ENCODE assay signal across 1 cellular context in the genomic region with DNA sequence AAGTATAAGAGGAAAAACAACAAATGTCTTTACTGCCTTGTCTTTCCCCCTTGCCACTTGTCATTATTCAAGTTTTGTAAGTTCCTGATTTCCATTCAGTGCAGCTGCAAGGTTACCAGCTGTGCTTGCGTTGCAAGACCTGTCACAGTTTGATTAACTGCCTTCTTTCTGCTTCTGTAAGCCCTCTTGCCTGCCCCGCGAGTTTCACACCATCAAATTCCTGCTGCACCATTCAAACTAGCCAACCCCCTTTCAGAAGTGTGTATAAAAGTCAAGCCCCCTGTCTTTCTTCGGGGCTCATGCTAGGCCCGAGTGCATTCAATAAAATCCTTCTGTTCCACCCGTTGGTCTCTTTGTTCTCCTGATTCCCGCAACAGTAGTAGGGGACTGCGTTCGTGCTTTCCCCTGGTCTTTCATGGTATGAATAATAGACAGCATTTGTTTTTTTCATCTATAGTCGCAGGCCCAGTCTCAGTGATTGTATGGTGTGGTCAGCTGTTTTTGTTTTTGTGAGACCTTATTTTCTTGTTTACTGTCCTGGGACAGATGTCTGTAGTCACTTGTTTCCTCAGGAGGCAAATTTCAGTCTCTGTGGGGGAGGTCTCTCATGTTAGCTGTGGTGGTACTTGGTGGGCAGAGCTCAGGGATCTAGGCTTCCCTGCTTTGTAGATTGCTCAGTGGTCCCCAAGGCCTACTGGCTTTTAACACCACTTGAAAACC.
TF ChIP-seq lines count a peak whose summit lies in the region.

No MANE protein-coding gene starts in this region.

TF ChIP-seq in H1, 55 proteins besides CTCF, POLR2A, EP300 and RAD21:
- TF ChIP-seq, protein P1, sequence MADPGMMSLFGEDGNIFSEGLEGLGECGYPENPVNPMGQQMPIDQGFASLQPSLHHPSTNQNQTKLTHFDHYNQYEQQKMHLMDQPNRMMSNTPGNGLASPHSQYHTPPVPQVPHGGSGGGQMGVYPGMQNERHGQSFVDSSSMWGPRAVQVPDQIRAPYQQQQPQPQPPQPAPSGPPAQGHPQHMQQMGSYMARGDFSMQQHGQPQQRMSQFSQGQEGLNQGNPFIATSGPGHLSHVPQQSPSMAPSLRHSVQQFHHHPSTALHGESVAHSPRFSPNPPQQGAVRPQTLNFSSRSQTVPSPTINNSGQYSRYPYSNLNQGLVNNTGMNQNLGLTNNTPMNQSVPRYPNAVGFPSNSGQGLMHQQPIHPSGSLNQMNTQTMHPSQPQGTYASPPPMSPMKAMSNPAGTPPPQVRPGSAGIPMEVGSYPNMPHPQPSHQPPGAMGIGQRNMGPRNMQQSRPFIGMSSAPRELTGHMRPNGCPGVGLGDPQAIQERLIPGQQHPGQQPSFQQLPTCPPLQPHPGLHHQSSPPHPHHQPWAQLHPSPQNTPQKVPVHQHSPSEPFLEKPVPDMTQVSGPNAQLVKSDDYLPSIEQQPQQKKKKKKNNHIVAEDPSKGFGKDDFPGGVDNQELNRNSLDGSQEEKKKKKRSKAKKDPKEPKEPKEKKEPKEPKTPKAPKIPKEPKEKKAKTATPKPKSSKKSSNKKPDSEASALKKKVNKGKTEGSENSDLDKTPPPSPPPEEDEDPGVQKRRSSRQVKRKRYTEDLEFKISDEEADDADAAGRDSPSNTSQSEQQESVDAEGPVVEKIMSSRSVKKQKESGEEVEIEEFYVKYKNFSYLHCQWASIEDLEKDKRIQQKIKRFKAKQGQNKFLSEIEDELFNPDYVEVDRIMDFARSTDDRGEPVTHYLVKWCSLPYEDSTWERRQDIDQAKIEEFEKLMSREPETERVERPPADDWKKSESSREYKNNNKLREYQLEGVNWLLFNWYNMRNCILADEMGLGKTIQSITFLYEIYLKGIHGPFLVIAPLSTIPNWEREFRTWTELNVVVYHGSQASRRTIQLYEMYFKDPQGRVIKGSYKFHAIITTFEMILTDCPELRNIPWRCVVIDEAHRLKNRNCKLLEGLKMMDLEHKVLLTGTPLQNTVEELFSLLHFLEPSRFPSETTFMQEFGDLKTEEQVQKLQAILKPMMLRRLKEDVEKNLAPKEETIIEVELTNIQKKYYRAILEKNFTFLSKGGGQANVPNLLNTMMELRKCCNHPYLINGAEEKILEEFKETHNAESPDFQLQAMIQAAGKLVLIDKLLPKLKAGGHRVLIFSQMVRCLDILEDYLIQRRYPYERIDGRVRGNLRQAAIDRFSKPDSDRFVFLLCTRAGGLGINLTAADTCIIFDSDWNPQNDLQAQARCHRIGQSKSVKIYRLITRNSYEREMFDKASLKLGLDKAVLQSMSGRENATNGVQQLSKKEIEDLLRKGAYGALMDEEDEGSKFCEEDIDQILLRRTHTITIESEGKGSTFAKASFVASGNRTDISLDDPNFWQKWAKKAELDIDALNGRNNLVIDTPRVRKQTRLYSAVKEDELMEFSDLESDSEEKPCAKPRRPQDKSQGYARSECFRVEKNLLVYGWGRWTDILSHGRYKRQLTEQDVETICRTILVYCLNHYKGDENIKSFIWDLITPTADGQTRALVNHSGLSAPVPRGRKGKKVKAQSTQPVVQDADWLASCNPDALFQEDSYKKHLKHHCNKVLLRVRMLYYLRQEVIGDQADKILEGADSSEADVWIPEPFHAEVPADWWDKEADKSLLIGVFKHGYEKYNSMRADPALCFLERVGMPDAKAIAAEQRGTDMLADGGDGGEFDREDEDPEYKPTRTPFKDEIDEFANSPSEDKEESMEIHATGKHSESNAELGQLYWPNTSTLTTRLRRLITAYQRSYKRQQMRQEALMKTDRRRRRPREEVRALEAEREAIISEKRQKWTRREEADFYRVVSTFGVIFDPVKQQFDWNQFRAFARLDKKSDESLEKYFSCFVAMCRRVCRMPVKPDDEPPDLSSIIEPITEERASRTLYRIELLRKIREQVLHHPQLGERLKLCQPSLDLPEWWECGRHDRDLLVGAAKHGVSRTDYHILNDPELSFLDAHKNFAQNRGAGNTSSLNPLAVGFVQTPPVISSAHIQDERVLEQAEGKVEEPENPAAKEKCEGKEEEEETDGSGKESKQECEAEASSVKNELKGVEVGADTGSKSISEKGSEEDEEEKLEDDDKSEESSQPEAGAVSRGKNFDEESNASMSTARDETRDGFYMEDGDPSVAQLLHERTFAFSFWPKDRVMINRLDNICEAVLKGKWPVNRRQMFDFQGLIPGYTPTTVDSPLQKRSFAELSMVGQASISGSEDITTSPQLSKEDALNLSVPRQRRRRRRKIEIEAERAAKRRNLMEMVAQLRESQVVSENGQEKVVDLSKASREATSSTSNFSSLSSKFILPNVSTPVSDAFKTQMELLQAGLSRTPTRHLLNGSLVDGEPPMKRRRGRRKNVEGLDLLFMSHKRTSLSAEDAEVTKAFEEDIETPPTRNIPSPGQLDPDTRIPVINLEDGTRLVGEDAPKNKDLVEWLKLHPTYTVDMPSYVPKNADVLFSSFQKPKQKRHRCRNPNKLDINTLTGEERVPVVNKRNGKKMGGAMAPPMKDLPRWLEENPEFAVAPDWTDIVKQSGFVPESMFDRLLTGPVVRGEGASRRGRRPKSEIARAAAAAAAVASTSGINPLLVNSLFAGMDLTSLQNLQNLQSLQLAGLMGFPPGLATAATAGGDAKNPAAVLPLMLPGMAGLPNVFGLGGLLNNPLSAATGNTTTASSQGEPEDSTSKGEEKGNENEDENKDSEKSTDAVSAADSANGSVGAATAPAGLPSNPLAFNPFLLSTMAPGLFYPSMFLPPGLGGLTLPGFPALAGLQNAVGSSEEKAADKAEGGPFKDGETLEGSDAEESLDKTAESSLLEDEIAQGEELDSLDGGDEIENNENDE (IDR thresholded peaks at IDR 0.05; ENCODE audit: insufficient replicate concordance, low read length): peak; percentile 1
TF ChIP-seq in H1: peak in this region for 1; not testable (repeated sequence) for 54.
